Comparison of ENCODE assay signal across 9 cellular contexts in genomic region chr19:2281265-2282061, GRCh38. TPM values are rescaled to one million over a fixed set of nuclear protein-coding genes. Genes with fewer than 3 reads are reported as not detected.
DNase-seq lines count a peak whose midpoint lies in the region; FAIRE-seq and TF ChIP-seq lines count a peak whose summit lies in the region.
"Not testable (repeated sequence)": the region's sequence is repeated elsewhere in the genome, so short reads cannot be mapped to it uniquely, and the experiment has no call there.
"Had no signal": no experiment of that assay in that cellular context is flagged by ENCODE, and none has a peak within 500 bp of the region (broad histone marks: within the 10 kb centered on the region; RNA-seq: fewer than 3 reads in every experiment).

No MANE protein-coding gene starts in this region.

- peak overlapping the region; percentile 47; the same call in 1 of the 2 replicates for H3K4me2 ChIP-seq in SK-N-SH
- H3K4me2 ChIP-seq in H1 (ENCODE audit: insufficient read depth in 1 of 2, low read depth in 2 of 2, low read length in 2 of 2) = peak overlapping the region; percentile 79 to 83
- H3K4me2 ChIP-seq in skeletal muscle satellite cell (ENCODE audit: low read length) = peak overlapping the region; percentile 45

- H2AK5ac ChIP-seq in H1 (ENCODE audit: low read depth, low read length) = not testable (repeated sequence)

- not testable (repeated sequence) for H2BK5ac ChIP-seq in H1 (ENCODE audit: low read depth, low read length)

- TF ChIP-seq EP300 in SK-N-SH (IDR thresholded peaks at IDR 0.05; ENCODE audit: borderline replicate concordance in 1 of 2, low read depth in 1 of 2, low read length in 1 of 2); H1 (IDR thresholded peaks at IDR 0.05; ENCODE audit: borderline replicate concordance in 1 of 2, low read depth in 2 of 2, low read length in 2 of 2): not testable (repeated sequence)

- not testable (repeated sequence) for H3K4me3 ChIP-seq in SK-N-SH (ENCODE audit: low read depth in 2 of 2, low read length in 1 of 2); muscle layer of colon (ENCODE audit: low read depth in 1 of 2, low read length in 2 of 2); skeletal muscle satellite cell (ENCODE audit: low read length)
- H3K4me3 ChIP-seq in adipocyte (ENCODE audit: low read length) (peak overlapping the region; percentile 41), H1 (ENCODE audit: extremely low read depth in 1 of 4, insufficient read depth in 2 of 4, low read depth in 3 of 4, low read length in 4 of 4) (peak overlapping the region; percentile 28 to 64 (median 44); a peak in 7 of 8 replicates), iPS DF 6.9 (ENCODE audit: low read length) (peak overlapping the region; percentile 34), vagina (peak overlapping the region; percentile 29 to 30)

- not testable (repeated sequence) for H4K20me1 ChIP-seq in SK-N-SH (ENCODE audit: insufficient read depth); H1 (replicated peaks in 1 of 2; ENCODE audit: control insufficient read depth in 1 of 2, insufficient read depth in 2 of 2, low read length in 2 of 2)

- H4K8ac ChIP-seq in H1 (ENCODE audit: extremely low read depth, insufficient read depth, low read length) = 0 out of 2 replicates have a peak overlapping the region, but pooled peaks have one; percentile 31

- not testable (repeated sequence) for DNase-seq in GM12891 (ENCODE audit: insufficient read length, low spot score); SK-N-SH; adipocyte (ENCODE audit: low read depth); H1 (ENCODE audit: low read depth in 1 of 2, low spot score in 2 of 2); iPS DF 6.9 (ENCODE audit: low read depth, low spot score); vagina (ENCODE audit: extremely low spot score in 2 of 2)

- H3K14ac ChIP-seq in H1 (ENCODE audit: insufficient read length) = not testable (repeated sequence)

- H3K9me3 ChIP-seq in SK-N-SH; adipocyte (ENCODE audit: control insufficient read depth, low read length); H1 (ENCODE audit: insufficient read depth in 2 of 2, low read depth in 1 of 2, low read length in 1 of 2); iPS DF 6.9 (ENCODE audit: control insufficient read depth, insufficient read depth, low read length); muscle layer of colon (ENCODE audit: low read length); skeletal muscle satellite cell (replicated peaks; ENCODE audit: low read length); vagina: not testable (repeated sequence)

- not testable (repeated sequence) for H2BK20ac ChIP-seq in H1 (ENCODE audit: low read length)

- H3K9ac ChIP-seq in SK-N-SH; H1 (replicated peaks in 1 of 4; ENCODE audit: extremely low read depth in 1 of 4, low read depth in 3 of 4, low read length in 3 of 4); muscle layer of colon (ENCODE audit: low read length); skeletal muscle satellite cell (ENCODE audit: low read depth, low read length): not testable (repeated sequence)
- peak overlapping the region; percentile 46 for H3K9ac ChIP-seq in adipocyte (ENCODE audit: low read length)

- H2BK12ac ChIP-seq in H1 (ENCODE audit: low read depth, low read length) = not testable (repeated sequence)

- H3K23ac ChIP-seq in H1 (ENCODE audit: insufficient read length) = not testable (repeated sequence)

- not testable (repeated sequence) for H3K36me3 ChIP-seq in SK-N-SH (replicated peaks in 1 of 2; ENCODE audit: control insufficient read depth in 1 of 2, insufficient read depth in 2 of 2, low read length in 1 of 2); adipocyte (ENCODE audit: control insufficient read depth, insufficient read depth, low read length, severe bottlenecking); H1 (ENCODE audit: control insufficient read depth in 2 of 4, insufficient read depth in 4 of 4, low read length in 3 of 4); iPS DF 6.9 (ENCODE audit: control insufficient read depth, insufficient read depth, low read length); muscle layer of colon (ENCODE audit: insufficient read depth, low read length); skeletal muscle satellite cell (ENCODE audit: insufficient read depth, low read length); vagina

- not testable (repeated sequence) for H3K4ac ChIP-seq in H1 (replicated peaks; ENCODE audit: insufficient read length, low read depth, low read length)

- POLR2A ChIA-PET in SK-N-SH (lab: Yijun Ruan, JAX) (interaction anchor here (0.6 kb wide), 1 partner anchor 10 kb away, joined by 3 read pairs; no protein-coding TSS in a partner anchor), H1 (lab: Charles Lee; ENCODE audit: partially characterized antibody) (interaction anchor here (1.3 to 2.1 kb wide), 4 partner anchors 12 to 36 kb away, joined by 3 to 9 read pairs (median 4); no protein-coding TSS in a partner anchor)

- FAIRE-seq in GM12891 (lab: Jason Lieb, UNC); H1 (lab: Jason Lieb, UNC): not testable (repeated sequence)

- not testable (repeated sequence) for TF ChIP-seq CTCF in SK-N-SH (IDR thresholded peaks at IDR 0.05); H1 (IDR thresholded peaks at IDR 0.05; ENCODE audit: control extremely low read depth in 1 of 3, insufficient read depth in 1 of 3, low read depth in 1 of 3, low read length in 3 of 3); vagina (IDR thresholded peaks at IDR 0.05)

- H3K23me2 ChIP-seq in H1 (ENCODE audit: low read depth, low read length) = not testable (repeated sequence)

- intact Hi-C loops in vagina (cut with DNase I) = not testable (repeated sequence)

- H3K56ac ChIP-seq in H1 (replicated peaks; ENCODE audit: insufficient read length, low read depth, low read length) = not testable (repeated sequence)

- WGBS in SK-N-SH (ENCODE audit: low lambda C conversion rate) = 38% methylated on average over 3 of the region's 16 CpGs
- 53% methylated on average over 10 of the region's 16 CpGs; no CpG with 5 or more reads in 1 of the 2 experiments for WGBS in H1 (ENCODE audit: extremely low coverage in 1 of 2, insufficient coverage in 1 of 2, insufficient read length in 1 of 2, insufficient replicate concordance in 2 of 2, low coverage in 1 of 2, low lambda C conversion rate in 2 of 2, missing lambda C conversion rate in 1 of 2), 2 experiments
- WGBS in iPS DF 6.9 (ENCODE audit: insufficient coverage, insufficient read length) = no CpG with 5 or more reads among the region's 16 CpGs

- H4K91ac ChIP-seq in H1 (replicated peaks; ENCODE audit: insufficient read length, low read length) = not testable (repeated sequence)

- not testable (repeated sequence) for H2AFZ ChIP-seq in SK-N-SH (ENCODE audit: low read depth); H1 (ENCODE audit: low read length)

- H3K4me1 ChIP-seq in SK-N-SH (ENCODE audit: control insufficient read depth in 1 of 2, insufficient read depth in 2 of 2, low read depth in 1 of 2, low read length in 1 of 2); adipocyte (ENCODE audit: control insufficient read depth, insufficient read depth, low read length); H1 (replicated peaks in 1 of 4; ENCODE audit: control insufficient read depth in 3 of 4, insufficient read depth in 4 of 4, low read length in 3 of 4); iPS DF 6.9 (ENCODE audit: control insufficient read depth, insufficient read depth, low read length); muscle layer of colon (ENCODE audit: insufficient read depth, low read length); skeletal muscle satellite cell (ENCODE audit: control insufficient read depth, insufficient read depth, low read length): not testable (repeated sequence)
- H3K4me1 ChIP-seq in vagina = peaks cover 18% of the 10 kb centered on the region

- H2BK15ac ChIP-seq in H1 (ENCODE audit: low read length) = not testable (repeated sequence)

- H3K27ac ChIP-seq in SK-N-SH (ENCODE audit: low read depth in 2 of 2, low read length in 1 of 2); H1 (ENCODE audit: low read depth, low read length); iPS DF 6.9 (ENCODE audit: low read length): not testable (repeated sequence)
- H3K27ac ChIP-seq in muscle layer of colon (ENCODE audit: low read depth, low read length) (peak overlapping the region; percentile 34), vagina (peak overlapping the region; percentile 4)

- not testable (repeated sequence) for H3F3A ChIP-seq in SK-N-SH (replicated peaks; ENCODE audit: insufficient read depth)

- H4K5ac ChIP-seq in H1 (ENCODE audit: insufficient read length, low read depth, low read length) = not testable (repeated sequence)

- H3K79me2 ChIP-seq in SK-N-SH (ENCODE audit: insufficient read depth); H1 (ENCODE audit: control insufficient read depth in 1 of 2, insufficient read depth in 2 of 2, low read length in 2 of 2): not testable (repeated sequence)

- CTCF ChIA-PET in SK-N-SH (lab: Yijun Ruan, JAX) = interaction anchor here (1.0 to 2.7 kb wide), 2 partner anchors 8 to 35 kb away, joined by 4 to 20 read pairs; no protein-coding TSS in a partner anchor
- CTCF ChIA-PET in H1 (lab: Charles Lee; ENCODE audit: partially characterized antibody) = interaction anchor here (0.9 to 1.6 kb wide), 2 partner anchors 34 to 37 kb away, joined by 3 to 10 read pairs; no protein-coding TSS in a partner anchor

- not testable (repeated sequence) for H3K18ac ChIP-seq in H1 (ENCODE audit: extremely low read depth, low read length)

- H3K9me2 ChIP-seq in SK-N-SH = not testable (repeated sequence)

- H3K27me3 ChIP-seq in SK-N-SH (ENCODE audit: insufficient read depth); adipocyte (replicated peaks; ENCODE audit: control insufficient read depth, insufficient read depth, low read length); muscle layer of colon (ENCODE audit: control insufficient read depth in 1 of 2, insufficient read depth in 2 of 2, low read length in 2 of 2); skeletal muscle satellite cell (ENCODE audit: control insufficient read depth, insufficient read depth, low read length); vagina: not testable (repeated sequence)
- peaks cover 0 to 17% (median 14%) of the 10 kb centered on the region in 4 experiments; a peak in 6 of 7 replicates for H3K27me3 ChIP-seq in H1 (replicated peaks in 1 of 4; ENCODE audit: control insufficient read depth in 3 of 4, extremely low read depth in 1 of 4, insufficient read depth in 3 of 4, low read length in 3 of 4)
- peaks cover 11% of the 10 kb centered on the region; the same call in 1 of the 2 replicates for H3K27me3 ChIP-seq in iPS DF 6.9 (ENCODE audit: control insufficient read depth, insufficient read depth, low read length)

- H2BK120ac ChIP-seq in H1 (replicated peaks; ENCODE audit: low read depth, low read length) = not testable (repeated sequence)

- H3K79me1 ChIP-seq in H1 (ENCODE audit: low read depth, low read length) = not testable (repeated sequence)

- TF ChIP-seq POLR2A in GM12891 (IDR thresholded peaks at IDR 0.05; ENCODE audit: low read depth, low read length); H1 (IDR thresholded peaks at IDR 0.05; ENCODE audit: control extremely low read depth in 1 of 2, low read depth in 2 of 2, low read length in 2 of 2); vagina (IDR thresholded peaks at IDR 0.05): not testable (repeated sequence)

- TF ChIP-seq RAD21 in SK-N-SH (IDR thresholded peaks at IDR 0.05; ENCODE audit: low read length); H1 (IDR thresholded peaks at IDR 0.05 in 1 of 2, conservative IDR thresholded peaks at IDR 0.05 in 1 of 2; ENCODE audit: low read depth in 2 of 2, low read length in 2 of 2): not testable (repeated sequence)

RNA-seq across cellular contexts. Expression of gene PEAK3, which starts 0.5 kb away (rescaled TPM):
- 0.49 TPM for polyA plus RNA-seq in GM12891 (2012; ENCODE audit: low read depth, missing spikeins)
- polyA plus RNA-seq in SK-N-SH (2012; rRNA removed) (not detected in 2 replicates), H1 (2011; rRNA removed) (not detected in 2 replicates)
- not detected in 2 replicates for polyA plus RNA-seq in SK-N-SH (2012; cell fraction: cytosol; rRNA removed)
- not detected in 2 replicates for polyA plus RNA-seq in SK-N-SH (2012; cell fraction: nucleus; rRNA removed)
- total RNA-seq in H1 (2021; fragmentation: NEBNext Ultra II Directional; extraction: Animal tissue kit (Norgen Biotek cat#: 25700)) = not detected in 2 replicates
- polyA plus RNA-seq in H1 (2011; cell fraction: cytosol; rRNA removed) = not detected
- polyA plus RNA-seq in H1 (2011; cell fraction: nucleus; rRNA removed) = not detected
- polyA plus RNA-seq in H1 (2012, experiment 1 of 2) = 0.06 to 0.11 TPM in 2 of 4 replicates, not detected in the others
- not detected for polyA plus RNA-seq in H1 (2012, experiment 2 of 2)
- polyA plus RNA-seq in H1 (2013, experiment 1 of 2) = not detected
- not detected for polyA plus RNA-seq in H1 (2013, experiment 2 of 2)
- not detected in 2 replicates for polyA minus RNA-seq in H1 (2011; rRNA and poly(A)+ RNA removed)
- polyA minus RNA-seq in H1 (2011; cell fraction: cytosol; rRNA and poly(A)+ RNA removed) = not detected
- polyA minus RNA-seq in H1 (2011; cell fraction: nucleus; rRNA and poly(A)+ RNA removed) = not detected
- not detected in 2 replicates for total RNA-seq in skeletal muscle satellite cell (2012; rRNA removed)
- 2.0 TPM for total RNA-seq in vagina
- total RNA-seq: occipital lobe had no signal

RNA-seq across cellular contexts. Expression of gene JSRP1, which starts 25.2 kb away (rescaled TPM):
- polyA plus RNA-seq in GM12891 (2012; ENCODE audit: low read depth, missing spikeins) = 0.41 TPM
- 0.76 and 0.88 TPM in 2 replicates for polyA plus RNA-seq in SK-N-SH (2012; rRNA removed)
- polyA plus RNA-seq in SK-N-SH (2012; cell fraction: cytosol; rRNA removed) = 0.58 and 0.66 TPM in 2 replicates
- polyA plus RNA-seq in SK-N-SH (2012; cell fraction: nucleus; rRNA removed) = 0.75 and 1.8 TPM in 2 replicates
- 0.56 and 1.7 TPM in 2 replicates for total RNA-seq in H1 (2021; fragmentation: NEBNext Ultra II Directional; extraction: Animal tissue kit (Norgen Biotek cat#: 25700))
- 0.24 and 0.53 TPM in 2 replicates for polyA plus RNA-seq in H1 (2011; rRNA removed)
- polyA plus RNA-seq in H1 (2011; cell fraction: cytosol; rRNA removed) = 0.41 TPM
- 0.10 TPM for polyA plus RNA-seq in H1 (2011; cell fraction: nucleus; rRNA removed)
- polyA plus RNA-seq in H1 (2012, experiment 1 of 2) = 0.40 to 2.0 TPM (median 1.1 TPM) in 3 of 4 replicates, not detected in the other
- polyA plus RNA-seq in H1 (2012, experiment 2 of 2) = not detected
- 0.83 TPM for polyA plus RNA-seq in H1 (2013, experiment 1 of 2)
- polyA plus RNA-seq in H1 (2013, experiment 2 of 2) = 0.96 TPM
- polyA minus RNA-seq in H1 (2011; rRNA and poly(A)+ RNA removed) = not detected in 2 replicates
- not detected for polyA minus RNA-seq in H1 (2011; cell fraction: cytosol; rRNA and poly(A)+ RNA removed)
- not detected for polyA minus RNA-seq in H1 (2011; cell fraction: nucleus; rRNA and poly(A)+ RNA removed)
- 2.3 and 9.4 TPM in 2 replicates for total RNA-seq in skeletal muscle satellite cell (2012; rRNA removed)
- not detected for total RNA-seq in vagina
- total RNA-seq: occipital lobe had no signal

RNA-seq across cellular contexts. Expression of gene LINGO3, which starts 26.5 kb away (rescaled TPM):
- 1.1 TPM for polyA plus RNA-seq in GM12891 (2012; ENCODE audit: low read depth, missing spikeins)
- polyA plus RNA-seq in SK-N-SH (2012; rRNA removed) = not detected in 2 replicates
- polyA plus RNA-seq in SK-N-SH (2012; cell fraction: cytosol; rRNA removed) = not detected in 2 replicates
- 0.04 TPM in 1 of 2 replicates, not detected in the other for polyA plus RNA-seq in SK-N-SH (2012; cell fraction: nucleus; rRNA removed)
- total RNA-seq in H1 (2021; fragmentation: NEBNext Ultra II Directional; extraction: Animal tissue kit (Norgen Biotek cat#: 25700)) = 0.13 TPM in 1 of 2 replicates, not detected in the other
- 0.59 and 0.93 TPM in 2 replicates for polyA plus RNA-seq in H1 (2011; rRNA removed)
- 0.62 TPM for polyA plus RNA-seq in H1 (2011; cell fraction: cytosol; rRNA removed)
- polyA plus RNA-seq in H1 (2011; cell fraction: nucleus; rRNA removed) = 0.64 TPM
- polyA plus RNA-seq in H1 (2012, experiment 1 of 2) = 0.25 to 0.36 TPM (median 0.27 TPM) in 3 of 4 replicates, not detected in the other
- polyA plus RNA-seq in H1 (2012, experiment 2 of 2) = 0.16 TPM
- 0.26 TPM for polyA plus RNA-seq in H1 (2013, experiment 1 of 2)
- 0.35 TPM for polyA plus RNA-seq in H1 (2013, experiment 2 of 2)
- polyA minus RNA-seq in H1 (2011; rRNA and poly(A)+ RNA removed) = 0.13 TPM in 1 of 2 replicates, not detected in the other
- polyA minus RNA-seq in H1 (2011; cell fraction: cytosol; rRNA and poly(A)+ RNA removed) = not detected
- polyA minus RNA-seq in H1 (2011; cell fraction: nucleus; rRNA and poly(A)+ RNA removed) = 0.60 TPM
- under 0.01 TPM in 2 replicates for total RNA-seq in skeletal muscle satellite cell (2012; rRNA removed)
- not detected for total RNA-seq in vagina

RNA-seq across cellular contexts. Expression of gene AMH, which starts 32.3 kb away (rescaled TPM):
- polyA plus RNA-seq in GM12891 (2012; ENCODE audit: low read depth, missing spikeins) = 0.19 TPM
- polyA plus RNA-seq in SK-N-SH (2012; rRNA removed) (16.0 and 18.1 TPM in 2 replicates), H1 (2011; rRNA removed) (10.5 and 19.3 TPM in 2 replicates)
- 1.4 and 2.7 TPM in 2 replicates for polyA plus RNA-seq in SK-N-SH (2012; cell fraction: cytosol; rRNA removed)
- 255 and 564 TPM in 2 replicates for polyA plus RNA-seq in SK-N-SH (2012; cell fraction: nucleus; rRNA removed)
- 13.0 and 15.4 TPM in 2 replicates for total RNA-seq in H1 (2021; fragmentation: NEBNext Ultra II Directional; extraction: Animal tissue kit (Norgen Biotek cat#: 25700))
- 10.1 TPM for polyA plus RNA-seq in H1 (2011; cell fraction: cytosol; rRNA removed)
- polyA plus RNA-seq in H1 (2011; cell fraction: nucleus; rRNA removed) = 104 TPM
- 12.7 to 23.7 TPM (median 18.4 TPM) in 4 replicates for polyA plus RNA-seq in H1 (2012, experiment 1 of 2)
- polyA plus RNA-seq in H1 (2012, experiment 2 of 2) = 9.0 TPM
- 6.7 TPM for polyA plus RNA-seq in H1 (2013, experiment 1 of 2)
- polyA plus RNA-seq in H1 (2013, experiment 2 of 2) = 5.6 TPM
- polyA minus RNA-seq in H1 (2011; rRNA and poly(A)+ RNA removed) = 0.46 and 0.63 TPM in 2 replicates
- 3.1 TPM for polyA minus RNA-seq in H1 (2011; cell fraction: cytosol; rRNA and poly(A)+ RNA removed)
- 13.1 TPM for polyA minus RNA-seq in H1 (2011; cell fraction: nucleus; rRNA and poly(A)+ RNA removed)
- total RNA-seq in skeletal muscle satellite cell (2012; rRNA removed) = 0.76 and 1.1 TPM in 2 replicates
- total RNA-seq in vagina = 2.7 TPM
- total RNA-seq: occipital lobe had no signal

RNA-seq across cellular contexts. Expression of gene SF3A2, which starts 44.8 kb away (rescaled TPM):
- polyA plus RNA-seq in GM12891 (2012; ENCODE audit: low read depth, missing spikeins) = 66.1 TPM
- 35.0 and 55.8 TPM in 2 replicates for polyA plus RNA-seq in SK-N-SH (2012; rRNA removed)
- polyA plus RNA-seq in SK-N-SH (2012; cell fraction: cytosol; rRNA removed) = 18.7 and 29.3 TPM in 2 replicates
- 271 and 351 TPM in 2 replicates for polyA plus RNA-seq in SK-N-SH (2012; cell fraction: nucleus; rRNA removed)
- 142 and 146 TPM in 2 replicates for total RNA-seq in H1 (2021; fragmentation: NEBNext Ultra II Directional; extraction: Animal tissue kit (Norgen Biotek cat#: 25700))
- 15.3 and 31.2 TPM in 2 replicates for polyA plus RNA-seq in H1 (2011; rRNA removed)
- 22.1 TPM for polyA plus RNA-seq in H1 (2011; cell fraction: cytosol; rRNA removed)
- 171 TPM for polyA plus RNA-seq in H1 (2011; cell fraction: nucleus; rRNA removed)
- 97.0 to 157 TPM (median 147 TPM) in 4 replicates for polyA plus RNA-seq in H1 (2012, experiment 1 of 2)
- polyA plus RNA-seq in H1 (2012, experiment 2 of 2) = 117 TPM
- polyA plus RNA-seq in H1 (2013, experiment 1 of 2) = 109 TPM
- 101 TPM for polyA plus RNA-seq in H1 (2013, experiment 2 of 2)
- 18.4 and 22.8 TPM in 2 replicates for polyA minus RNA-seq in H1 (2011; rRNA and poly(A)+ RNA removed)
- 64.4 TPM for polyA minus RNA-seq in H1 (2011; cell fraction: cytosol; rRNA and poly(A)+ RNA removed)
- polyA minus RNA-seq in H1 (2011; cell fraction: nucleus; rRNA and poly(A)+ RNA removed) = 112 TPM
- total RNA-seq in skeletal muscle satellite cell (2012; rRNA removed) = 25.3 and 25.8 TPM in 2 replicates
- total RNA-seq in vagina = 71.2 TPM
